1 cellular context compared by ENCODE assay signal in genomic region chr6:25835442-25836283, GRCh38.
TF ChIP-seq lines count a peak whose summit lies in the region.

No MANE protein-coding gene starts in this region.

TF ChIP-seq in HepG2, 621 proteins besides CTCF, POLR2A, EP300 and RAD21 (continued from another document and continues in another):
- no peak for TF ChIP-seq ATF7 (IDR thresholded peaks at IDR 0.05)
- TF ChIP-seq ATF7 (CRISPR knock-in tag; IDR thresholded peaks at IDR 0.05) = peak; percentile 72; the same call in 1 of the 2 replicates
- TF ChIP-seq ZNF224 (CRISPR knock-in tag; IDR thresholded peaks at IDR 0.05) = no peak
- TF ChIP-seq, protein P1, sequence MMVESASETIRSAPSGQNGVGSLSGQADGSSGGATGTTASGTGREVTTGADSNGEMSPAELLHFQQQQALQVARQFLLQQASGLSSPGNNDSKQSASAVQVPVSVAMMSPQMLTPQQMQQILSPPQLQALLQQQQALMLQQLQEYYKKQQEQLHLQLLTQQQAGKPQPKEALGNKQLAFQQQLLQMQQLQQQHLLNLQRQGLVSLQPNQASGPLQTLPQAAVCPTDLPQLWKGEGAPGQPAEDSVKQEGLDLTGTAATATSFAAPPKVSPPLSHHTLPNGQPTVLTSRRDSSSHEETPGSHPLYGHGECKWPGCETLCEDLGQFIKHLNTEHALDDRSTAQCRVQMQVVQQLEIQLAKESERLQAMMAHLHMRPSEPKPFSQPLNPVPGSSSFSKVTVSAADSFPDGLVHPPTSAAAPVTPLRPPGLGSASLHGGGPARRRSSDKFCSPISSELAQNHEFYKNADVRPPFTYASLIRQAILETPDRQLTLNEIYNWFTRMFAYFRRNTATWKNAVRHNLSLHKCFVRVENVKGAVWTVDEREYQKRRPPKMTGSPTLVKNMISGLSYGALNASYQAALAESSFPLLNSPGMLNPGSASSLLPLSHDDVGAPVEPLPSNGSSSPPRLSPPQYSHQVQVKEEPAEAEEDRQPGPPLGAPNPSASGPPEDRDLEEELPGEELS (CRISPR knock-in tag; IDR thresholded peaks at IDR 0.05) = peak; percentile 68
- TF ChIP-seq DPF2 (CRISPR knock-in tag; IDR thresholded peaks at IDR 0.05; ENCODE audit: borderline replicate concordance, low read depth) = peak; percentile 60; the same call in 1 of the 2 replicates
- no peak for TF ChIP-seq FLYWCH1 (CRISPR knock-in tag; IDR thresholded peaks at IDR 0.05)
- peak; percentile 60; the same call in 1 of the 2 replicates for TF ChIP-seq ZNF619 (CRISPR knock-in tag; IDR thresholded peaks at IDR 0.05)
- TF ChIP-seq, protein P2, sequence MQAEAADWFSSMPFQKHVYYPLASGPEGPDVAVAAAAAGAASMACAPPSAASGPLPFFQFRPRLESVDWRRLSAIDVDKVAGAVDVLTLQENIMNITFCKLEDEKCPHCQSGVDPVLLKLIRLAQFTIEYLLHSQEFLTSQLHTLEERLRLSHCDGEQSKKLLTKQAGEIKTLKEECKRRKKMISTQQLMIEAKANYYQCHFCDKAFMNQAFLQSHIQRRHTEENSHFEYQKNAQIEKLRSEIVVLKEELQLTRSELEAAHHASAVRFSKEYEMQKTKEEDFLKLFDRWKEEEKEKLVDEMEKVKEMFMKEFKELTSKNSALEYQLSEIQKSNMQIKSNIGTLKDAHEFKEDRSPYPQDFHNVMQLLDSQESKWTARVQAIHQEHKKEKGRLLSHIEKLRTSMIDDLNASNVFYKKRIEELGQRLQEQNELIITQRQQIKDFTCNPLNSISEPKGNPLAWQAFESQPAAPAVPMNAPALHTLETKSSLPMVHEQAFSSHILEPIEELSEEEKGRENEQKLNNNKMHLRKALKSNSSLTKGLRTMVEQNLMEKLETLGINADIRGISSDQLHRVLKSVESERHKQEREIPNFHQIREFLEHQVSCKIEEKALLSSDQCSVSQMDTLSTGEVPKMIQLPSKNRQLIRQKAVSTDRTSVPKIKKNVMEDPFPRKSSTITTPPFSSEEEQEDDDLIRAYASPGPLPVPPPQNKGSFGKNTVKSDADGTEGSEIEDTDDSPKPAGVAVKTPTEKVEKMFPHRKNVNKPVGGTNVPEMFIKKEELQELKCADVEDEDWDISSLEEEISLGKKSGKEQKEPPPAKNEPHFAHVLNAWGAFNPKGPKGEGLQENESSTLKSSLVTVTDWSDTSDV (CRISPR knock-in tag; IDR thresholded peaks at IDR 0.05) = no peak
- TF ChIP-seq ZNF839 (CRISPR knock-in tag; IDR thresholded peaks at IDR 0.05; ENCODE audit: borderline replicate concordance) = no peak
- TF ChIP-seq BRCA1 (CRISPR knock-in tag; IDR thresholded peaks at IDR 0.05) = no peak
- no peak for TF ChIP-seq ZNF451 (CRISPR knock-in tag; IDR thresholded peaks at IDR 0.05)
- no peak for TF ChIP-seq ZNF431 (CRISPR knock-in tag; IDR thresholded peaks at IDR 0.05; ENCODE audit: borderline replicate concordance, low read depth)
- TF ChIP-seq YY1 (IDR thresholded peaks at IDR 0.05; ENCODE audit: insufficient read depth, insufficient replicate concordance, low read depth, low read length) = peak; percentile 55
- TF ChIP-seq NFE2L1 (CRISPR knock-in tag; IDR thresholded peaks at IDR 0.05; ENCODE audit: borderline replicate concordance) = no peak
- TF ChIP-seq ZNF446 (CRISPR knock-in tag; IDR thresholded peaks at IDR 0.05) = no peak
- TF ChIP-seq, protein P3, sequence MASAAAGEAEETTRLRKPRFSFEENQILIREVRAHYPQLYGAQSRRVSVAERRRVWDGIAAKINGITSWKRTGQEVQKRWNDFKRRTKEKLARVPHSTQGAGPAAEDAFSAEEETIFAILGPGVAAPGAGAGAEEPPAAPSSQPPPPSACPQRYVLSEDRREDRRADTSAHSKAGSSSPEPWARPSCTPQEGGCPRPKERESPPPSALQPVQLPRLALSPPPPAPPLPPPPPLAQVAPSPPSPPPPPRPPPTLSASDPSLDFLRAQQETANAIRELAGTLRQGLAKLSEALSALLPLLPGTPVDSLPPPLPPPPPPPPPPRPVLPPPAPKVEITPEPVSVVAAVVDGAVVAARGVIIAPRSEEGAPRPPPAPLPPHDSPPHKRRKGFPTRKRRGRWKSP (CRISPR knock-in tag; IDR thresholded peaks at IDR 0.05) = no peak
- TF ChIP-seq PHF21A (CRISPR knock-in tag; IDR thresholded peaks at IDR 0.05) = peak; percentile 50; the same call in 1 of the 2 replicates
- TF ChIP-seq, protein P4, sequence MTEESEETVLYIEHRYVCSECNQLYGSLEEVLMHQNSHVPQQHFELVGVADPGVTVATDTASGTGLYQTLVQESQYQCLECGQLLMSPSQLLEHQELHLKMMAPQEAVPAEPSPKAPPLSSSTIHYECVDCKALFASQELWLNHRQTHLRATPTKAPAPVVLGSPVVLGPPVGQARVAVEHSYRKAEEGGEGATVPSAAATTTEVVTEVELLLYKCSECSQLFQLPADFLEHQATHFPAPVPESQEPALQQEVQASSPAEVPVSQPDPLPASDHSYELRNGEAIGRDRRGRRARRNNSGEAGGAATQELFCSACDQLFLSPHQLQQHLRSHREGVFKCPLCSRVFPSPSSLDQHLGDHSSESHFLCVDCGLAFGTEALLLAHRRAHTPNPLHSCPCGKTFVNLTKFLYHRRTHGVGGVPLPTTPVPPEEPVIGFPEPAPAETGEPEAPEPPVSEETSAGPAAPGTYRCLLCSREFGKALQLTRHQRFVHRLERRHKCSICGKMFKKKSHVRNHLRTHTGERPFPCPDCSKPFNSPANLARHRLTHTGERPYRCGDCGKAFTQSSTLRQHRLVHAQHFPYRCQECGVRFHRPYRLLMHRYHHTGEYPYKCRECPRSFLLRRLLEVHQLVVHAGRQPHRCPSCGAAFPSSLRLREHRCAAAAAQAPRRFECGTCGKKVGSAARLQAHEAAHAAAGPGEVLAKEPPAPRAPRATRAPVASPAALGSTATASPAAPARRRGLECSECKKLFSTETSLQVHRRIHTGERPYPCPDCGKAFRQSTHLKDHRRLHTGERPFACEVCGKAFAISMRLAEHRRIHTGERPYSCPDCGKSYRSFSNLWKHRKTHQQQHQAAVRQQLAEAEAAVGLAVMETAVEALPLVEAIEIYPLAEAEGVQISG (CRISPR knock-in tag; IDR thresholded peaks at IDR 0.05) = peak; percentile 75
- TF ChIP-seq, protein P5, sequence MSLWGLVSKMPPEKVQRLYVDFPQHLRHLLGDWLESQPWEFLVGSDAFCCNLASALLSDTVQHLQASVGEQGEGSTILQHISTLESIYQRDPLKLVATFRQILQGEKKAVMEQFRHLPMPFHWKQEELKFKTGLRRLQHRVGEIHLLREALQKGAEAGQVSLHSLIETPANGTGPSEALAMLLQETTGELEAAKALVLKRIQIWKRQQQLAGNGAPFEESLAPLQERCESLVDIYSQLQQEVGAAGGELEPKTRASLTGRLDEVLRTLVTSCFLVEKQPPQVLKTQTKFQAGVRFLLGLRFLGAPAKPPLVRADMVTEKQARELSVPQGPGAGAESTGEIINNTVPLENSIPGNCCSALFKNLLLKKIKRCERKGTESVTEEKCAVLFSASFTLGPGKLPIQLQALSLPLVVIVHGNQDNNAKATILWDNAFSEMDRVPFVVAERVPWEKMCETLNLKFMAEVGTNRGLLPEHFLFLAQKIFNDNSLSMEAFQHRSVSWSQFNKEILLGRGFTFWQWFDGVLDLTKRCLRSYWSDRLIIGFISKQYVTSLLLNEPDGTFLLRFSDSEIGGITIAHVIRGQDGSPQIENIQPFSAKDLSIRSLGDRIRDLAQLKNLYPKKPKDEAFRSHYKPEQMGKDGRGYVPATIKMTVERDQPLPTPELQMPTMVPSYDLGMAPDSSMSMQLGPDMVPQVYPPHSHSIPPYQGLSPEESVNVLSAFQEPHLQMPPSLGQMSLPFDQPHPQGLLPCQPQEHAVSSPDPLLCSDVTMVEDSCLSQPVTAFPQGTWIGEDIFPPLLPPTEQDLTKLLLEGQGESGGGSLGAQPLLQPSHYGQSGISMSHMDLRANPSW (CRISPR knock-in tag; IDR thresholded peaks at IDR 0.05; ENCODE audit: borderline replicate concordance) = 0 out of 2 replicates have a peak, but pooled peaks have one; percentile 46
- TF ChIP-seq, protein P6, sequence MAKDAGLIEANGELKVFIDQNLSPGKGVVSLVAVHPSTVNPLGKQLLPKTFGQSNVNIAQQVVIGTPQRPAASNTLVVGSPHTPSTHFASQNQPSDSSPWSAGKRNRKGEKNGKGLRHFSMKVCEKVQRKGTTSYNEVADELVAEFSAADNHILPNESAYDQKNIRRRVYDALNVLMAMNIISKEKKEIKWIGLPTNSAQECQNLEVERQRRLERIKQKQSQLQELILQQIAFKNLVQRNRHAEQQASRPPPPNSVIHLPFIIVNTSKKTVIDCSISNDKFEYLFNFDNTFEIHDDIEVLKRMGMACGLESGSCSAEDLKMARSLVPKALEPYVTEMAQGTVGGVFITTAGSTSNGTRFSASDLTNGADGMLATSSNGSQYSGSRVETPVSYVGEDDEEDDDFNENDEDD (CRISPR knock-in tag; IDR thresholded peaks at IDR 0.05; ENCODE audit: borderline replicate concordance) = 0 out of 2 replicates have a peak, but pooled peaks have one; percentile 19
- TF ChIP-seq, protein P7, sequence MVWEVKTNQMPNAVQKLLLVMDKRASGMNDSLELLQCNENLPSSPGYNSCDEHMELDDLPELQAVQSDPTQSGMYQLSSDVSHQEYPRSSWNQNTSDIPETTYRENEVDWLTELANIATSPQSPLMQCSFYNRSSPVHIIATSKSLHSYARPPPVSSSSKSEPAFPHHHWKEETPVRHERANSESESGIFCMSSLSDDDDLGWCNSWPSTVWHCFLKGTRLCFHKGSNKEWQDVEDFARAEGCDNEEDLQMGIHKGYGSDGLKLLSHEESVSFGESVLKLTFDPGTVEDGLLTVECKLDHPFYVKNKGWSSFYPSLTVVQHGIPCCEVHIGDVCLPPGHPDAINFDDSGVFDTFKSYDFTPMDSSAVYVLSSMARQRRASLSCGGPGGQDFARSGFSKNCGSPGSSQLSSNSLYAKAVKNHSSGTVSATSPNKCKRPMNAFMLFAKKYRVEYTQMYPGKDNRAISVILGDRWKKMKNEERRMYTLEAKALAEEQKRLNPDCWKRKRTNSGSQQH (CRISPR knock-in tag; IDR thresholded peaks at IDR 0.05; ENCODE audit: low read depth) = 0 out of 2 replicates have a peak, but pooled peaks have one; percentile 43
- no peak for TF ChIP-seq CBFB (CRISPR knock-in tag; IDR thresholded peaks at IDR 0.05)
- no peak for TF ChIP-seq BRF2 (CRISPR knock-in tag; IDR thresholded peaks at IDR 0.05)
- peak; percentile 70; the same call in 1 of the 2 replicates for TF ChIP-seq ZNF788 (CRISPR knock-in tag; IDR thresholded peaks at IDR 0.05; ENCODE audit: borderline replicate concordance)
- TF ChIP-seq ZNF556 (CRISPR knock-in tag; IDR thresholded peaks at IDR 0.05; ENCODE audit: borderline replicate concordance) = peak; percentile 49; the same call in 1 of the 2 replicates
- TF ChIP-seq MLX (CRISPR knock-in tag; IDR thresholded peaks at IDR 0.05) = no peak
- TF ChIP-seq KLF11 (CRISPR knock-in tag; IDR thresholded peaks at IDR 0.05) = no peak
- peak; percentile 19; the same call in 1 of the 2 replicates for TF ChIP-seq MIXL1 (CRISPR knock-in tag; IDR thresholded peaks at IDR 0.05)
- TF ChIP-seq ZNF235 (CRISPR knock-in tag; IDR thresholded peaks at IDR 0.05; ENCODE audit: borderline replicate concordance) = no peak
- TF ChIP-seq ZNF83 (CRISPR knock-in tag; IDR thresholded peaks at IDR 0.05; ENCODE audit: borderline replicate concordance) = 0 out of 2 replicates have a peak, but pooled peaks have one; percentile 39
- no peak for TF ChIP-seq ZBTB1 (CRISPR knock-in tag; IDR thresholded peaks at IDR 0.05; ENCODE audit: borderline replicate concordance)
- TF ChIP-seq, protein P8, sequence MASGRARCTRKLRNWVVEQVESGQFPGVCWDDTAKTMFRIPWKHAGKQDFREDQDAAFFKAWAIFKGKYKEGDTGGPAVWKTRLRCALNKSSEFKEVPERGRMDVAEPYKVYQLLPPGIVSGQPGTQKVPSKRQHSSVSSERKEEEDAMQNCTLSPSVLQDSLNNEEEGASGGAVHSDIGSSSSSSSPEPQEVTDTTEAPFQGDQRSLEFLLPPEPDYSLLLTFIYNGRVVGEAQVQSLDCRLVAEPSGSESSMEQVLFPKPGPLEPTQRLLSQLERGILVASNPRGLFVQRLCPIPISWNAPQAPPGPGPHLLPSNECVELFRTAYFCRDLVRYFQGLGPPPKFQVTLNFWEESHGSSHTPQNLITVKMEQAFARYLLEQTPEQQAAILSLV (CRISPR knock-in tag; IDR thresholded peaks at IDR 0.05; ENCODE audit: borderline replicate concordance) = no peak
- TF ChIP-seq MIER3 (CRISPR knock-in tag; IDR thresholded peaks at IDR 0.05; ENCODE audit: borderline replicate concordance) = no peak
- TF ChIP-seq KDM2A (CRISPR knock-in tag; IDR thresholded peaks at IDR 0.05; ENCODE audit: borderline replicate concordance, low read depth) = 0 out of 2 replicates have a peak, but pooled peaks have one; percentile 13
- no peak for TF ChIP-seq CAMTA2 (CRISPR knock-in tag; IDR thresholded peaks at IDR 0.05; ENCODE audit: borderline replicate concordance)
- no peak for TF ChIP-seq RFX5 (IDR thresholded peaks at IDR 0.05; ENCODE audit: low read depth, low read length)
- peak; percentile 55; the same call in 1 of the 2 replicates for TF ChIP-seq SAP130 (CRISPR knock-in tag; IDR thresholded peaks at IDR 0.05; ENCODE audit: low read depth)
- TF ChIP-seq GFI1 (CRISPR knock-in tag; IDR thresholded peaks at IDR 0.05; ENCODE audit: borderline replicate concordance) = 0 out of 2 replicates have a peak, but pooled peaks have one; percentile 49
- TF ChIP-seq ZNF816 (CRISPR knock-in tag; IDR thresholded peaks at IDR 0.05; ENCODE audit: borderline replicate concordance) = peak; percentile 82; the same call in 1 of the 2 replicates
- TF ChIP-seq, protein P9, sequence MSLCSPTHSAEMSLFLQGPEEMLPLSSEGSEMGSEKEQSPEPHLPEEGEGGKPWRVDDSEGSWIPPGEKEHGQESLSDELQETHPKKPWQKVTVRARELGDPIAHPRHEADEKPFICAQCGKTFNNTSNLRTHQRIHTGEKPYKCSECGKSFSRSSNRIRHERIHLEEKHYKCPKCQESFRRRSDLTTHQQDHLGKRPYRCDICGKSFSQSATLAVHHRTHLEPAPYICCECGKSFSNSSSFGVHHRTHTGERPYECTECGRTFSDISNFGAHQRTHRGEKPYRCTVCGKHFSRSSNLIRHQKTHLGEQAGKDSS (CRISPR knock-in tag; IDR thresholded peaks at IDR 0.05; ENCODE audit: borderline replicate concordance, low read depth) = peak; percentile 59; the same call in 1 of the 2 replicates
- TF ChIP-seq CREBL2 (CRISPR knock-in tag; IDR thresholded peaks at IDR 0.05; ENCODE audit: borderline replicate concordance) = no peak
- 0 out of 2 replicates have a peak, but pooled peaks have one; percentile 12 for TF ChIP-seq SMAD3 (CRISPR knock-in tag; IDR thresholded peaks at IDR 0.05)
- TF ChIP-seq RBM39 (IDR thresholded peaks at IDR 0.05; ENCODE audit: low read depth, low read length, poor library complexity, severe bottlenecking) = no peak
- peak; percentile 58; the same call in 1 of the 2 replicates for TF ChIP-seq SP4 (CRISPR knock-in tag; IDR thresholded peaks at IDR 0.05)
